1 cellular context compared by ENCODE assay signal in genomic region chr11:122253541-122254317, GRCh38.
TF ChIP-seq lines count a peak whose summit lies in the region.

No MANE protein-coding gene starts in this region.

TF ChIP-seq in H1, 55 proteins besides CTCF, POLR2A, EP300 and RAD21 (continued from another document):
- TF ChIP-seq POU5F1 (IDR thresholded peaks at IDR 0.05; ENCODE audit: low read depth, low read length) (peak; percentile 83; the same call in 1 of the 2 replicates), ASH2L (IDR thresholded peaks at IDR 0.05; ENCODE audit: low read length) (no peak), POLR2AphosphoS5 (IDR thresholded peaks at IDR 0.05; ENCODE audit: low read depth, low read length) (0 out of 2 replicates have a peak, but pooled peaks have one; percentile 40), KDM1A (IDR thresholded peaks at IDR 0.05; ENCODE audit: borderline replicate concordance, low read length) (no peak), TCF12 (IDR thresholded peaks at IDR 0.05; ENCODE audit: low read depth, low read length) (peak; percentile 50; the same call in 1 of the 2 replicates), TEAD4 (IDR thresholded peaks at IDR 0.05; ENCODE audit: low read depth, low read length) (no peak)
